ENCODE assay signal across 20 cellular contexts in the genomic region with DNA sequence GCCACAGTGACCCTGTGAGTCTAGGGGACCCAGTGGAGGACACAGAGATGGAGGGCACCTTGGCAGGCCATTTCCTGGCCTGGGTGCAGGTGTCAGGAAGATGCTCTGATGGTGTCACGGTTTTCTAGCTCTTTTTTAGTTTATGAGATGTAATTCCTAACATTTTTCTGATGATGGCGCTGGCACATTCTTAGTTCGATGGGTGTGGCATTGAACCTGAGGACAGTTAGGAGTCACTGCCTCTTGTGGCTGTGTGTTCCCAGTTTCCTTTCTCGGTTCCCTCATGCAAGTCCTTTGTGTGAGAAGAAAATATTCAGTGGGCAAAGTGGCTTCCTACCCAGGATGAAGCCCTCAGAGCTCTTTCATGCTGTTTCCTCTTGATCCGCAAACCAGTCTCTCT.
"Had no signal": no experiment of that assay in that cellular context is flagged by ENCODE, and none has a peak within 500 bp of the region (broad histone marks: within the 10 kb centered on the region; RNA-seq: fewer than 3 reads in every experiment).

No MANE protein-coding gene starts in this region.

- H3K27me3 Mint-ChIP-seq: activated CD8-positive, alpha-beta memory T cell treated with anti-CD3 and anti-CD28 coated beads, Interleukin-2, amount 10 ng/mL, durations not matched to agents 7 days and 5 days; activated naive CD8-positive, alpha-beta T cell treated with anti-CD3 and anti-CD28 coated beads, Interleukin-2, amount 10 ng/mL, durations not matched to agents 7 days and 5 days; natural killer cell treated with Interleukin-12 subunit alpha and Interleukin-12 subunit beta and Interleukin-15 and Interleukin-18, amount 100 ng/mL, for 72 hours had no signal

- H3K27me3 ChIP-seq: breast epithelium, suprapubic skin, upper lobe of left lung had no signal

- H3K4me3 Mint-ChIP-seq: activated CD8-positive, alpha-beta memory T cell treated with anti-CD3 and anti-CD28 coated beads, Interleukin-2, amount 10 ng/mL, durations not matched to agents 7 days and 5 days; activated naive CD8-positive, alpha-beta T cell treated with anti-CD3 and anti-CD28 coated beads, Interleukin-2, amount 10 ng/mL, durations not matched to agents 7 days and 5 days; activated T-cell treated with anti-CD3 and anti-CD28 coated beads, Interleukin-2, amount 50 U/mL, for 24 hours; natural killer cell treated with Interleukin-12 subunit alpha and Interleukin-12 subunit beta and Interleukin-15 and Interleukin-18, amount 100 ng/mL, for 72 hours had no signal

- H3K4me3 ChIP-seq: breast epithelium, mucosa of descending colon, psoas muscle, suprapubic skin, upper lobe of left lung had no signal

- H3K9me3 ChIP-seq: breast epithelium, mucosa of descending colon, psoas muscle, suprapubic skin, upper lobe of left lung had no signal

- H3K36me3 ChIP-seq: breast epithelium, suprapubic skin, upper lobe of left lung had no signal

- DNase-seq: activated CD4-positive, alpha-beta T cell treated with anti-CD3 and anti-CD28 coated beads, Interleukin-2, amount 50 U/mL, for 4 hours; activated CD4-positive, CD25-positive, alpha-beta regulatory T cell treated with anti-CD3 and anti-CD28 coated beads, Interleukin-2, amount 50 U/mL, for 72 hours; activated CD8-positive, alpha-beta memory T cell treated with anti-CD3 and anti-CD28 coated beads, Interleukin-2, amount 10 ng/mL, durations not matched to agents 7 days and 5 days; activated gamma-delta T cell; activated naive CD8-positive, alpha-beta T cell treated with anti-CD3 and anti-CD28 coated beads, Interleukin-2, amount 10 ng/mL, durations not matched to agents 7 days and 5 days; activated T-cell treated with anti-CD3 and anti-CD28 coated beads, Interleukin-2, amount 50 U/mL, for 24 hours; anterior cingulate cortex; hypothalamus; mucosa of descending colon; psoas muscle; stimulated activated CD8-positive, alpha-beta memory T cell treated with anti-CD3 and anti-CD28 coated beads, Interleukin-4, amount 100 ng/mL, for 48 hours; stimulated activated naive CD8-positive, alpha-beta T cell treated with anti-CD3 and anti-CD28 coated beads, Interleukin-15, Interleukin-2, amounts not matched to agents 100 U/mL and 50 U/mL, for 24 hours; T-helper 2 cell; upper lobe of left lung had no signal

- FAIRE-seq: islet of Langerhans, TTC549 had no signal

- ATAC-seq: activated CD8-positive, alpha-beta memory T cell treated with anti-CD3 and anti-CD28 coated beads, Interleukin-2, amount 10 ng/mL, durations not matched to agents 7 days and 5 days; mucosa of descending colon; natural killer cell treated with Interleukin-12 subunit alpha and Interleukin-12 subunit beta and Interleukin-15 and Interleukin-18, amount 100 ng/mL, for 72 hours; psoas muscle; sciatic nerve; stimulated activated naive CD8-positive, alpha-beta T cell treated with anti-CD3 and anti-CD28 coated beads, Interleukin-15, Interleukin-2, amounts not matched to agents 100 U/mL and 50 U/mL, for 24 hours had no signal

- H3K36me3 Mint-ChIP-seq: activated CD8-positive, alpha-beta memory T cell treated with anti-CD3 and anti-CD28 coated beads, Interleukin-2, amount 10 ng/mL, durations not matched to agents 7 days and 5 days; activated naive CD8-positive, alpha-beta T cell treated with anti-CD3 and anti-CD28 coated beads, Interleukin-2, amount 10 ng/mL, durations not matched to agents 7 days and 5 days had no signal

- H3K27ac ChIP-seq: breast epithelium, psoas muscle, suprapubic skin, upper lobe of left lung had no signal

- H3K9me3 Mint-ChIP-seq: activated T-cell treated with anti-CD3 and anti-CD28 coated beads, Interleukin-2, amount 50 U/mL, for 24 hours had no signal

- H3K4me1 ChIP-seq: breast epithelium, psoas muscle, suprapubic skin had no signal

- H3K4me1 Mint-ChIP-seq: activated CD8-positive, alpha-beta memory T cell treated with anti-CD3 and anti-CD28 coated beads, Interleukin-2, amount 10 ng/mL, durations not matched to agents 7 days and 5 days; activated naive CD8-positive, alpha-beta T cell treated with anti-CD3 and anti-CD28 coated beads, Interleukin-2, amount 10 ng/mL, durations not matched to agents 7 days and 5 days had no signal

- H3K27ac Mint-ChIP-seq: activated CD8-positive, alpha-beta memory T cell treated with anti-CD3 and anti-CD28 coated beads, Interleukin-2, amount 10 ng/mL, durations not matched to agents 7 days and 5 days; activated naive CD8-positive, alpha-beta T cell treated with anti-CD3 and anti-CD28 coated beads, Interleukin-2, amount 10 ng/mL, durations not matched to agents 7 days and 5 days; activated T-cell treated with anti-CD3 and anti-CD28 coated beads, Interleukin-2, amount 50 U/mL, for 24 hours; natural killer cell treated with Interleukin-12 subunit alpha and Interleukin-12 subunit beta and Interleukin-15 and Interleukin-18, amount 100 ng/mL, for 72 hours had no signal
